8 cellular contexts compared by ENCODE assay signal in the genomic region with DNA sequence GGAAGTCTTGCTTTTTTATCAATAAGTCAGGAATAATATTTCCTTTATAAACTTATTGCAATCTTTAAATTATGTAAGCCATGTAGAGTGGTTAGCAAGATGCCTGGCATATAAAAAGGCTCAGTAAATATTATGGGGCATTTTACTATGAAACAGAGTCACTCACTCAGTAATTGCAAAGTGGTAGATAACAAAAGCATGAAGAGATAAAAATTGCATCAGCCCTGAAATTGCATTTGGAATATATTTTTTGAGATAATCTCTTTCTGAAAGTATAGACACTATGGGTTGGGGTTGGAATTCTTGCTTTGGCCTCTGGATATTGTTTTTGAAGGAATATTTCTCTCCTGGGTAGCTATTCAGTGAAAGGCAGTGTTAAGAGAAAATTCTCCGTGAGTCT.
"Had no signal": no experiment of that assay in that cellular context is flagged by ENCODE, and none has a peak within 500 bp of the region (broad histone marks: within the 10 kb centered on the region; RNA-seq: fewer than 3 reads in every experiment).

No MANE protein-coding gene starts in this region.

- DNase-seq: H9, HCEC 1CT had no signal

- H3K4me1 Mint-ChIP-seq: IgD-negative memory B cell had no signal

- FAIRE-seq: H1, H54, HepG2 had no signal

- ATAC-seq: GM23338, HepG2 had no signal

- H3K4me2 ChIP-seq: GM23338 had no signal

- H3K27ac Mint-ChIP-seq: GM23338, IgD-negative memory B cell had no signal

- H2AFZ ChIP-seq: GM23338 had no signal

- H3K36me3 Mint-ChIP-seq: IgD-negative memory B cell had no signal

- H3K4me3 ChIP-seq: GM23338 had no signal

- H3K27ac ChIP-seq: HL-60 had no signal

- H3K4me3 Mint-ChIP-seq: GM23338, H9, IgD-negative memory B cell had no signal

- H3K9me3 Mint-ChIP-seq: GM23338 had no signal

- H3K27me3 Mint-ChIP-seq: IgD-negative memory B cell had no signal
